In the genomic region with DNA sequence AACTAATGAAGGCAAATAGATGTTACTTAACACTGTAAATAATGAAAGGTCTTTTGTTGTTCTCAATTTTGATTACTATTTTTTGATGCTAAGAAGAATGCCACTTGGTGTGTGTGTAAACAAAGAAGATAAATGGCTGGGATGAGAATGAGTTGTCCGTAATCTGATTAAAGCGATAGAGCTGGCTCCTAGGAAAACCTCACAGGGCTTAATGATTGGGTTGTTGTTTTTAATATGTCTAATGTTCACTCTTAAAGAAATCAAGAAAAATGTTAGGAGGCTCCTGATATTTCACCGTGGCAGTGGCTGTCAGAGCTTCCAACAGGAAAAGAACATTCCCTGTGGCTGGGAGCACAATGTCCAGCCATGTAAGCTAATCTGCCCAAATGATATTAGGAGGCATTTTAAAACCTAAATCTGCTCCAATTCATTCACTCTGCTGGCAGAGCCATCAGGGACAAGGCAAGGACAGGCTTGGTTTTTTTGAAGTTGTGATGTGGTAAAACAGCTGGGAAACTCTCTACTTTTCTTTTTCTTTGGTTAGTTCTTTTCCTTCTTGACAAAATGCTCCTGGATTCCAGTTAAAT, we compare ENCODE assay signal across 1 cellular context.
TF ChIP-seq lines count a peak whose summit lies in the region.

No MANE protein-coding gene starts in this region.

TF ChIP-seq in HEK293, 187 proteins besides CTCF, POLR2A, EP300 and RAD21 (continued from another document):
- no peak for TF ChIP-seq ZFP69B (tag by site-specific recombination; IDR thresholded peaks at IDR 0.05)
- TF ChIP-seq ZBTB17 (tag by site-specific recombination; IDR thresholded peaks at IDR 0.05), result peak; percentile 1; the same call in 1 of the 2 replicates
- TF ChIP-seq ZBTB8A (tag by site-specific recombination; IDR thresholded peaks at IDR 0.05), result no peak
- no peak for TF ChIP-seq ZNF792 (tag by site-specific recombination; IDR thresholded peaks at IDR 0.05)
- TF ChIP-seq ZNF561 (tag by site-specific recombination; IDR thresholded peaks at IDR 0.05; ENCODE audit: borderline replicate concordance), result no peak
- TF ChIP-seq, protein P1, sequence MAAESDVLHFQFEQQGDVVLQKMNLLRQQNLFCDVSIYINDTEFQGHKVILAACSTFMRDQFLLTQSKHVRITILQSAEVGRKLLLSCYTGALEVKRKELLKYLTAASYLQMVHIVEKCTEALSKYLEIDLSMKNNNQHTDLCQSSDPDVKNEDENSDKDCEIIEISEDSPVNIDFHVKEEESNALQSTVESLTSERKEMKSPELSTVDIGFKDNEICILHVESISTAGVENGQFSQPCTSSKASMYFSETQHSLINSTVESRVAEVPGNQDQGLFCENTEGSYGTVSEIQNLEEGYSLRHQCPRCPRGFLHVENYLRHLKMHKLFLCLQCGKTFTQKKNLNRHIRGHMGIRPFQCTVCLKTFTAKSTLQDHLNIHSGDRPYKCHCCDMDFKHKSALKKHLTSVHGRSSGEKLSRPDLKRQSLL (tag by site-specific recombination; IDR thresholded peaks at IDR 0.05), result peak; percentile 77; the same call in 1 of the 2 replicates
- TF ChIP-seq BCL11A (tag by site-specific recombination; IDR thresholded peaks at IDR 0.05; ENCODE audit: low read depth), result no peak
- TF ChIP-seq, protein P2, sequence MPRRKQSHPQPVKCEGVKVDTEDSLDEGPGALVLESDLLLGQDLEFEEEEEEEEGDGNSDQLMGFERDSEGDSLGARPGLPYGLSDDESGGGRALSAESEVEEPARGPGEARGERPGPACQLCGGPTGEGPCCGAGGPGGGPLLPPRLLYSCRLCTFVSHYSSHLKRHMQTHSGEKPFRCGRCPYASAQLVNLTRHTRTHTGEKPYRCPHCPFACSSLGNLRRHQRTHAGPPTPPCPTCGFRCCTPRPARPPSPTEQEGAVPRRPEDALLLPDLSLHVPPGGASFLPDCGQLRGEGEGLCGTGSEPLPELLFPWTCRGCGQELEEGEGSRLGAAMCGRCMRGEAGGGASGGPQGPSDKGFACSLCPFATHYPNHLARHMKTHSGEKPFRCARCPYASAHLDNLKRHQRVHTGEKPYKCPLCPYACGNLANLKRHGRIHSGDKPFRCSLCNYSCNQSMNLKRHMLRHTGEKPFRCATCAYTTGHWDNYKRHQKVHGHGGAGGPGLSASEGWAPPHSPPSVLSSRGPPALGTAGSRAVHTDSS (tag by site-specific recombination; IDR thresholded peaks at IDR 0.05), result no peak
